Comparison of ENCODE assay signal across 23 cellular contexts in genomic region chr2:10775036-10775780, GRCh38. TPM values are rescaled to one million over a fixed set of nuclear protein-coding genes. Genes with fewer than 3 reads are reported as not detected.
DNase-seq lines count a peak whose midpoint lies in the region; ATAC-seq and TF ChIP-seq lines count a peak whose summit lies in the region.
"Had no signal": no experiment of that assay in that cellular context is flagged by ENCODE, and none has a peak within 500 bp of the region (broad histone marks: within the 10 kb centered on the region; RNA-seq: fewer than 3 reads in every experiment).

No MANE protein-coding gene starts in this region.

- ATAC-seq in CD8-positive, alpha-beta T cell = no peak
- ATAC-seq in HG03039 (IDR thresholded peaks at IDR 0.05; ENCODE audit: unreplicated experiment) = no peak
- ATAC-seq: activated CD4-positive, CD25-positive, alpha-beta regulatory T cell treated with anti-CD3 and anti-CD28 coated beads, Interleukin-2, amount 50 U/mL, for 24 hours; activated naive CD8-positive, alpha-beta T cell treated with anti-CD3 and anti-CD28 coated beads, Interleukin-2, amount 50 U/mL, for 24 hours; mucosa of descending colon had no signal

- H3K4me2 ChIP-seq in H9 (ENCODE audit: insufficient read depth, insufficient read length, low read length) = no peak overlapping the region
- H3K4me2 ChIP-seq in smooth muscle cell = no peak overlapping the region

- intact Hi-C loops in CD8-positive, alpha-beta T cell (cut with DNase I, micrococcal nuclease) = no loop called here

- no peak overlapping the region for H2BK15ac ChIP-seq in H9 (ENCODE audit: low read depth, low read length)

- no peak overlapping the region for H2BK20ac ChIP-seq in H9 (ENCODE audit: low read depth, low read length, poor library complexity, severe bottlenecking)

- H3K27ac ChIP-seq in CD8-positive, alpha-beta T cell (ENCODE audit: low read depth, low read length) = no peak overlapping the region
- H3K27ac ChIP-seq in H9 (ENCODE audit: insufficient read length, low read depth, low read length) = no peak overlapping the region
- no peak overlapping the region for H3K27ac ChIP-seq in smooth muscle cell (ENCODE audit: low read depth)

- no peaks in the 10 kb centered on the region for H4K20me1 ChIP-seq in H9 (ENCODE audit: control insufficient read depth, insufficient read depth, insufficient read length)
- H4K20me1 ChIP-seq in smooth muscle cell (ENCODE audit: low read depth) = peaks cover 7% of the 10 kb centered on the region

- no peaks in the 10 kb centered on the region for H3F3A ChIP-seq in smooth muscle cell (ENCODE audit: low read depth)

- H3K36me3 ChIP-seq in CD8-positive, alpha-beta T cell (ENCODE audit: insufficient read depth, low read length) = no peaks in the 10 kb centered on the region
- H3K36me3 ChIP-seq in smooth muscle cell (ENCODE audit: low read depth) = no peaks in the 10 kb centered on the region
- H3K36me3 ChIP-seq: MG63 had no signal

- no peak overlapping the region for H4K91ac ChIP-seq in H9 (ENCODE audit: insufficient read length, low read depth, low read length)

- peak overlapping the region; percentile 69 for H3K27ac Mint-ChIP-seq in CD8-positive, alpha-beta T cell
- peak overlapping the region in 2 of 3 experiments; percentile 70 to 82; a peak in 4 of 7 replicates for H3K27ac Mint-ChIP-seq in H9
- H3K27ac Mint-ChIP-seq in endothelial cell (ENCODE audit: unreplicated experiment) = peak overlapping the region; percentile 14
- peak overlapping the region; percentile 79 to 88 (median 88) for H3K27ac Mint-ChIP-seq in nephron
- H3K27ac Mint-ChIP-seq: activated naive CD8-positive, alpha-beta T cell treated with anti-CD3 and anti-CD28 coated beads, Interleukin-2, amount 50 U/mL, for 24 hours had no signal

- H2BK5ac ChIP-seq in H9 (ENCODE audit: insufficient read length, low read length) = no peak overlapping the region

- no peak overlapping the region for H3K4ac ChIP-seq in H9 (ENCODE audit: low read depth, low read length)

- H4K8ac ChIP-seq in H9 (replicated peaks; ENCODE audit: insufficient read length, low read depth, low read length) = no peak overlapping the region

- CTCF ChIA-PET in CD8-positive, alpha-beta T cell (lab: Charles Lee) = no interaction called here

- H3K4me3 Mint-ChIP-seq in CD8-positive, alpha-beta T cell = no peak overlapping the region
- H3K4me3 Mint-ChIP-seq in H9 (no peak overlapping the region), endothelial cell (ENCODE audit: unreplicated experiment) (no peak overlapping the region), nephron (no peak overlapping the region)
- H3K4me3 Mint-ChIP-seq: activated naive CD8-positive, alpha-beta T cell treated with anti-CD3 and anti-CD28 coated beads, Interleukin-2, amount 50 U/mL, for 24 hours had no signal

- no peak overlapping the region for H2BK12ac ChIP-seq in H9 (ENCODE audit: insufficient read length, low read depth, low read length)

- H3K79me2 ChIP-seq in H9 (ENCODE audit: insufficient read depth, low read length) (no peaks in the 10 kb centered on the region), smooth muscle cell (ENCODE audit: low read depth) (no peaks in the 10 kb centered on the region)

- H3K23me2 ChIP-seq in H9 (ENCODE audit: insufficient read length, low read depth, low read length, poor library complexity, severe bottlenecking) = no peaks in the 10 kb centered on the region

- no peak for DNase-seq in CD8-positive, alpha-beta T cell
- DNase-seq in H9 = no peak
- DNase-seq in endothelial cell (ENCODE audit: low spot score) = no peak
- DNase-seq in activated naive CD4-positive, alpha-beta T cell treated with anti-CD3 and anti-CD28 coated beads, Interleukin-2, amount 50 U/mL, for 16 hours = no peak
- no peak for DNase-seq in smooth muscle cell (lab: John Stamatoyannopoulos, UW; ENCODE audit: unreplicated experiment)
- DNase-seq in stimulated activated CD4-positive, alpha-beta T cell treated with anti-CD3 and anti-CD28 coated beads, Interleukin-2, amount 100 ng/mL, for 24 hours = no peak
- DNase-seq: activated naive CD8-positive, alpha-beta T cell treated with anti-CD3 and anti-CD28 coated beads, Interleukin-2, amount 50 U/mL, for 24 hours; dermis blood vessel endothelial cell; EL; foreskin melanocyte; IMR-90; MG63; NCI-H1436 treated with DMSO at 0.1 percent for 48 hours; NCI-H748 treated with DMSO at 0.1 percent for 48 hours; nucleus accumbens; stimulated activated naive CD4-positive, alpha-beta T cell treated with Interleukin-2 at 50 U/mL for 16 hours had no signal

- WGBS in H9 (ENCODE audit: extremely low coverage, insufficient read length, low lambda C conversion rate) = no CpG with 5 or more reads among the region's 23 CpGs
- WGBS in smooth muscle cell (ENCODE audit: low lambda C conversion rate) = 85% methylated on average over 23 of the region's 23 CpGs

- H3K4me1 Mint-ChIP-seq in CD8-positive, alpha-beta T cell (ENCODE audit: low read depth) = no peaks in the 10 kb centered on the region
- peaks cover 4 to 11% of the 10 kb centered on the region in 2 experiments; a peak in 3 of 4 replicates for H3K4me1 Mint-ChIP-seq in H9
- no peaks in the 10 kb centered on the region for H3K4me1 Mint-ChIP-seq in endothelial cell (ENCODE audit: unreplicated experiment)
- peaks cover 10% of the 10 kb centered on the region for H3K4me1 Mint-ChIP-seq in nephron
- H3K4me1 Mint-ChIP-seq: activated naive CD8-positive, alpha-beta T cell treated with anti-CD3 and anti-CD28 coated beads, Interleukin-2, amount 50 U/mL, for 24 hours had no signal

- no peaks in the 10 kb centered on the region for H3K27me3 Mint-ChIP-seq in CD8-positive, alpha-beta T cell (ENCODE audit: low read depth)
- H3K27me3 Mint-ChIP-seq in H9 (ENCODE audit: low read depth) (peaks cover 3% of the 10 kb centered on the region; the same call in 1 of the 2 replicates), endothelial cell (ENCODE audit: unreplicated experiment) (peaks cover 6% of the 10 kb centered on the region), nephron (ENCODE audit: low read depth) (no peaks in the 10 kb centered on the region)
- H3K27me3 Mint-ChIP-seq: activated naive CD8-positive, alpha-beta T cell treated with anti-CD3 and anti-CD28 coated beads, Interleukin-2, amount 50 U/mL, for 24 hours had no signal

- H3K4me3 ChIP-seq in CD8-positive, alpha-beta T cell (ENCODE audit: low read depth, low read length) = no peak overlapping the region
- no peak overlapping the region for H3K4me3 ChIP-seq in smooth muscle cell
- H3K4me3 ChIP-seq: HAP-1, MG63, mucosa of descending colon, upper lobe of left lung had no signal

- no peaks in the 10 kb centered on the region for H3K4me1 ChIP-seq in CD8-positive, alpha-beta T cell (ENCODE audit: insufficient read depth, low read length)
- no peaks in the 10 kb centered on the region for H3K4me1 ChIP-seq in H9 (ENCODE audit: insufficient read depth, low read length)
- H3K4me1 ChIP-seq in smooth muscle cell (ENCODE audit: low read depth) = no peaks in the 10 kb centered on the region
- H3K4me1 ChIP-seq: HAP-1 had no signal

- H3K14ac ChIP-seq in H9 (ENCODE audit: insufficient read depth, low read length) = no peak overlapping the region; the same call in 1 of the 2 replicates

- H3K23ac ChIP-seq in H9 (ENCODE audit: insufficient read length, low read depth, low read length) = no peak overlapping the region

- peaks cover 14% of the 10 kb centered on the region for H3K36me3 Mint-ChIP-seq in CD8-positive, alpha-beta T cell
- H3K36me3 Mint-ChIP-seq in H9 (ENCODE audit: insufficient read depth in 1 of 3, low read depth in 3 of 3) (peaks cover 7 to 9% (median 9%) of the 10 kb centered on the region in 3 experiments; a peak in 6 of 7 replicates), endothelial cell (ENCODE audit: low read depth, unreplicated experiment) (peaks cover 9% of the 10 kb centered on the region), nephron (ENCODE audit: low read depth) (peaks cover 9% of the 10 kb centered on the region)

- POLR2A ChIA-PET in CD8-positive, alpha-beta T cell (lab: Charles Lee) = no interaction called here

- H3K9ac ChIP-seq in H9 (ENCODE audit: extremely low read depth, insufficient read length, low read length) = no peak overlapping the region
- no peak overlapping the region for H3K9ac ChIP-seq in smooth muscle cell (ENCODE audit: low read depth)

- no peaks in the 10 kb centered on the region for H3K9me3 ChIP-seq in CD8-positive, alpha-beta T cell (ENCODE audit: low read length)
- H3K9me3 ChIP-seq in H9 (ENCODE audit: control insufficient read depth, low read depth, low read length) = no peaks in the 10 kb centered on the region
- no peaks in the 10 kb centered on the region for H3K9me3 ChIP-seq in smooth muscle cell (replicated peaks; ENCODE audit: low read depth)
- H3K9me3 ChIP-seq: HAP-1, MG63, mucosa of descending colon, upper lobe of left lung had no signal

- H3K79me1 ChIP-seq in H9 (ENCODE audit: insufficient read depth, low read depth, low read length, poor library complexity, severe bottlenecking) = no peaks in the 10 kb centered on the region

- H2AFZ ChIP-seq in H9 (ENCODE audit: low read length) (no peak overlapping the region), smooth muscle cell (ENCODE audit: low read depth) (no peak overlapping the region)

- H4K5ac ChIP-seq in H9 (ENCODE audit: insufficient read length, low read depth, low read length) = no peak overlapping the region

- H3K18ac ChIP-seq in H9 (ENCODE audit: insufficient read length, low read depth, low read length) = no peak overlapping the region

- H3K56ac ChIP-seq in H9 (ENCODE audit: insufficient read length, low read depth, low read length) = no peak overlapping the region

- no peak overlapping the region for H2BK120ac ChIP-seq in H9 (ENCODE audit: low read depth, low read length, poor library complexity, severe bottlenecking)

- TF ChIP-seq CTCF in CD8-positive, alpha-beta T cell (IDR thresholded peaks at IDR 0.05) = no peak
- TF ChIP-seq CTCF in H9 (conservative IDR thresholded peaks at IDR 0.05) (no peak), endothelial cell (IDR thresholded peaks at IDR 0.05; ENCODE audit: unreplicated experiment) (no peak), nephron (IDR thresholded peaks at IDR 0.05; ENCODE audit: unreplicated experiment in 3 of 3) (no peak), smooth muscle cell (IDR thresholded peaks at IDR 0.05; ENCODE audit: borderline replicate concordance, insufficient read depth, poor library complexity, severe bottlenecking) (no peak)

- no peaks in the 10 kb centered on the region for H3K9me3 Mint-ChIP-seq in CD8-positive, alpha-beta T cell
- no peaks in the 10 kb centered on the region; a peak in 1 of 5 replicates for H3K9me3 Mint-ChIP-seq in H9
- H3K9me3 Mint-ChIP-seq in endothelial cell (ENCODE audit: unreplicated experiment) = no peaks in the 10 kb centered on the region
- H3K9me3 Mint-ChIP-seq in nephron = no peaks in the 10 kb centered on the region
- H3K9me3 Mint-ChIP-seq: activated naive CD8-positive, alpha-beta T cell treated with anti-CD3 and anti-CD28 coated beads, Interleukin-2, amount 50 U/mL, for 24 hours had no signal

- no peak overlapping the region for H3T11ph ChIP-seq in H9 (ENCODE audit: low read length)

- no peak overlapping the region for H2AK5ac ChIP-seq in H9 (ENCODE audit: insufficient read length, low read length)

- no peaks in the 10 kb centered on the region for H3K27me3 ChIP-seq in CD8-positive, alpha-beta T cell (ENCODE audit: insufficient read depth, low read length)
- H3K27me3 ChIP-seq in H9 (ENCODE audit: insufficient read depth, low read length) = no peaks in the 10 kb centered on the region
- no peaks in the 10 kb centered on the region for H3K27me3 ChIP-seq in smooth muscle cell (ENCODE audit: low read depth)
- H3K27me3 ChIP-seq: MG63, upper lobe of left lung had no signal

RNA-seq across cellular contexts. Expression of gene PDIA6, which starts 37.4 kb away (rescaled TPM):
- total RNA-seq in CD8-positive, alpha-beta T cell = 10 to 100 TPM; 24.4 to 24.8 TPM
- total RNA-seq in H9 (2021) (296 and 301 TPM in 2 replicates), endothelial cell (ENCODE audit: unreplicated experiment) (292 TPM), smooth muscle cell (360 and 470 TPM in 2 replicates)
- 509 and 671 TPM in 2 replicates for polyA plus RNA-seq in smooth muscle cell

RNA-seq across cellular contexts. Expression of gene ATP6V1C2, which starts 53.8 kb away (rescaled TPM):
- total RNA-seq in CD8-positive, alpha-beta T cell = not detected
- total RNA-seq in H9 (2021) = 0.72 and 1.2 TPM in 2 replicates
- total RNA-seq in endothelial cell (ENCODE audit: unreplicated experiment) = not detected
- total RNA-seq in smooth muscle cell = 0.36 and 1.5 TPM in 2 replicates
- 0.19 and 0.53 TPM in 2 replicates for polyA plus RNA-seq in smooth muscle cell
- total RNA-seq: epithelial cell of proximal tubule, IMR-90 had no signal
- polyA plus RNA-seq: IMR-90 had no signal

Comparison
In these comparisons a context has a peak if more than half of its experiments do, and no peak if none do; other contexts are left out.
1. H3K27ac Mint-ChIP-seq: peak in every context shown above with its lines; median percentile 88 in nephron; 76 in H9; 69 in CD8-positive, alpha-beta T cell; 14 in endothelial cell.
2. RNA of gene PDIA6, which starts 37.4 kb away (total RNA-seq): 360 to 470 TPM in smooth muscle cell, 296 to 301 TPM in H9 and 292 TPM in endothelial cell (single experiment); 24.4 to 24.8 TPM in CD8-positive, alpha-beta T cell; every median in the first group is over 10 times any median in the second.